8 cellular contexts compared by ENCODE assay signal in the genomic region with DNA sequence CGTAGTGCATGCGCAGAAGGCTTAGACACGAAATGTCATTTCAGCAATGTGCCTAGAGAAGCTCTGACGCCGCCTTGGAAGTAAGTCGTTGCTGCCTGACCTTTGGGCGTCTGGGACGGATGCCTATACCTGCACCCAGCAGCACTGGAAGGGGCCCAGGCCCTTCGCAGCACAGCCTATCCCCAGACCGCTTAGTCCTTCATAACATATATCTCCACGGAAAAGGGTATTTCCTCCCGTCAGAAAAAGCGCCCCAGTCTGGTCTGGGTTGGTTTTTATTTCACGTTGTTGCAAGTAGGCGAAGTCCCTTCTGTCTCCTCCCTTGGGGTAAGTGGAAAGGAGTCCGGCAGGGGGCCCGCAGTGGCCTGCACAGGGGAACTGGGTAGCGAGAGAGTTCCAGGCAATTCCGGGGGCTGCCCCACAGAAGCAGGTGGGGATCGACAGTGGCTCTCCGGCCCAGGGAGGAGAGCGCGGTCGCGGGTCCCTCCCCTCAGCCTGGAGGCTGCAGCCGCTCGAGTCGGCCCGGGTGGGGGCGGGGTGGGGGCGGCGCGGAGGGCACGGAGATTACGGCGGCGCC. TPM values are rescaled to one million over a fixed set of nuclear protein-coding genes. Genes with fewer than 3 reads are reported as not detected.
DNase-seq lines count a peak whose midpoint lies in the region; ATAC-seq, FAIRE-seq and TF ChIP-seq lines count a peak whose summit lies in the region.

No MANE protein-coding gene starts in this region.

- peak overlapping the region; percentile 91 for H2AFZ ChIP-seq in IMR-90 (replicated peaks; ENCODE audit: low read length, poor library complexity)

- peak overlapping the region; percentile 97 for H3K9ac ChIP-seq in IMR-90 (ENCODE audit: low read depth, low read length)

- H4K5ac ChIP-seq in IMR-90 (ENCODE audit: low read depth, low read length), result peak overlapping the region; percentile 54

- peak overlapping the region; percentile 90 for H3K4ac ChIP-seq in IMR-90 (ENCODE audit: low read depth, low read length)

- no TSS peak for BruUV-seq in IMR-90 (replicated peaks; lab: Mats Ljungman, UMichigan)

- H3K4me2 ChIP-seq in A549, result peak overlapping the region; percentile 96
- peak overlapping the region; percentile 77 for H3K4me2 ChIP-seq in IMR-90 (ENCODE audit: low read depth, low read length)

- DNase-seq in A549 (ENCODE audit: low read depth in 1 of 2, low spot score in 1 of 2) (peak; percentile 46 to 82), IMR-90 (peak; percentile 75), dedifferentiated amniotic fluid mesenchymal stem cell (ENCODE audit: extremely low spot score) (peak; percentile 53), mesothelial cell of epicardium (ENCODE audit: low spot score in 2 of 2, unreplicated experiment in 2 of 2) (peak; percentile 20 to 61), NCI-H446 (lab: John Stamatoyannopoulos, UW) (no peak), NCI-H1105 treated with DMSO at 0.1 percent for 48 hours (lab: John Stamatoyannopoulos, UW) (no peak), NK-92 (lab: John Stamatoyannopoulos, UW; ENCODE audit: unreplicated experiment) (no peak), NCI-H187 treated with DMSO at 0.1 percent for 48 hours (lab: John Stamatoyannopoulos, UW) (no peak)

- H3K79me1 ChIP-seq in IMR-90 (ENCODE audit: low read depth in 1 of 2, low read length in 2 of 2), result peaks cover 0 to 26% of the 10 kb centered on the region in 2 experiments; a peak in 2 of 4 replicates

- peak overlapping the region; percentile 60 for H2AK9ac ChIP-seq in IMR-90 (replicated peaks; ENCODE audit: low read depth, low read length, poor library complexity)

- H2BK120ac ChIP-seq in IMR-90 (ENCODE audit: low read depth, low read length), result peak overlapping the region; percentile 83

- peaks cover 30% of the 10 kb centered on the region for H3K4me1 Mint-ChIP-seq in mesothelial cell of epicardium

- peak overlapping the region; percentile 74; the same call in 1 of the 2 replicates for H3K56ac ChIP-seq in IMR-90 (ENCODE audit: extremely low read depth, insufficient read depth, low read length)

- H3K27me3 ChIP-seq in IMR-90 (ENCODE audit: control insufficient read depth, insufficient read depth, low read length), result no peaks in the 10 kb centered on the region

- H4K20me1 ChIP-seq in IMR-90 (ENCODE audit: insufficient read depth, low read length), result no peaks in the 10 kb centered on the region

- peak overlapping the region; percentile 71 for H2BK5ac ChIP-seq in IMR-90 (ENCODE audit: low read depth, low read length, poor library complexity, severe bottlenecking)

- H2AK5ac ChIP-seq in IMR-90 (ENCODE audit: low read depth, low read length), result peak overlapping the region; percentile 71

- peaks cover 72% of the 10 kb centered on the region for H3K27me3 Mint-ChIP-seq in mesothelial cell of epicardium (ENCODE audit: low read depth)

- ATAC-seq in A549 (peak; percentile 79 to 80), IMR-90 (ENCODE audit: low read depth) (peak; percentile 66)

- POLR2A ChIA-PET in A549 (lab: Yijun Ruan, JAX), result no interaction called here
- POLR2A ChIA-PET in IMR-90 (lab: Charles Lee; ENCODE audit: unreplicated experiment), result no interaction called here

- TF ChIP-seq CTCF in A549 (IDR thresholded peaks at IDR 0.05) (no peak), IMR-90 (conservative IDR thresholded peaks at IDR 0.05; ENCODE audit: low read depth, low read length) (peak; percentile 38), mesothelial cell of epicardium (IDR thresholded peaks at IDR 0.05; ENCODE audit: unreplicated experiment) (no peak)

- peak overlapping the region; percentile 94 for H3K27ac Mint-ChIP-seq in mesothelial cell of epicardium

- H3K4me1 ChIP-seq in A549, result peaks cover 46% of the 10 kb centered on the region
- H3K4me1 ChIP-seq in IMR-90 (ENCODE audit: control insufficient read depth, insufficient read depth, low read length), result peaks cover 3% of the 10 kb centered on the region

- CTCF ChIA-PET in A549 (lab: Yijun Ruan, JAX) (no interaction called here), IMR-90 (lab: Yijun Ruan, JAX) (no interaction called here)

- peak overlapping the region; percentile 84 for H3K4me3 Mint-ChIP-seq in mesothelial cell of epicardium

- TF ChIP-seq EP300 in A549 (IDR thresholded peaks at IDR 0.05), result no peak

- H3K9me3 Mint-ChIP-seq in mesothelial cell of epicardium, result no peaks in the 10 kb centered on the region

- in situ Hi-C loops in IMR-90 (cut with MboI; ENCODE audit: low sequenced_read_pairs), result no loop called here

- intact Hi-C loops in IMR-90 (cut with micrococcal nuclease), result loop anchor here (1.0 to 5.0 kb wide), 5 partner anchors 56 to 677 kb away; no protein-coding TSS in a partner anchor

- H3K36me3 Mint-ChIP-seq in mesothelial cell of epicardium, result no peaks in the 10 kb centered on the region

- peaks cover 3% of the 10 kb centered on the region for H3K9me1 ChIP-seq in IMR-90 (ENCODE audit: insufficient read depth, low read length)

- TF ChIP-seq POLR2A in A549 (IDR thresholded peaks at IDR 0.05; ENCODE audit: low read length), result peak; percentile 23; the same call in 1 of the 2 replicates
- TF ChIP-seq POLR2A in IMR-90 (IDR thresholded peaks at IDR 0.05; ENCODE audit: low read depth, low read length), result no peak

- H3K9me3 ChIP-seq in A549 (no peaks in the 10 kb centered on the region), IMR-90 (ENCODE audit: control insufficient read depth, insufficient read depth, low read length) (no peaks in the 10 kb centered on the region)

- H2BK20ac ChIP-seq in IMR-90 (ENCODE audit: low read depth, low read length), result peak overlapping the region; percentile 58

- dilution Hi-C loops in IMR-90 (cut with HindIII; ENCODE audit: low sequenced_read_pairs, unreplicated experiment), result no loop called here

- H4K8ac ChIP-seq in IMR-90 (ENCODE audit: low read depth in 2 of 2, low read length in 2 of 2), result peak overlapping the region; percentile 29 to 73; a peak in 3 of 4 replicates

- H3K4me3 ChIP-seq in A549 (peak overlapping the region; percentile 69), IMR-90 (ENCODE audit: insufficient read depth, low read depth, low read length) (peak overlapping the region; percentile 77)

- 0% methylated on average over 14 of the region's 37 CpGs for WGBS in A549 (ENCODE audit: missing lambda C conversion rate)
- 35% methylated on average over 6 of the region's 37 CpGs; no CpG with 5 or more reads in 1 of the 2 experiments for WGBS in IMR-90 (ENCODE audit: extremely low coverage in 2 of 2, insufficient read length in 1 of 2), 2 experiments

- H2BK15ac ChIP-seq in IMR-90 (ENCODE audit: low read depth, low read length), result peak overlapping the region; percentile 85; the same call in 2 of the 3 replicates

- peak overlapping the region; percentile 67 for H4K91ac ChIP-seq in IMR-90 (ENCODE audit: insufficient read depth, low read depth, low read length)

- peak overlapping the region; percentile 77 for H3K23ac ChIP-seq in IMR-90 (ENCODE audit: low read depth, low read length)

- peak overlapping the region; percentile 94 to 100 for H3K27ac ChIP-seq in A549
- peak overlapping the region; percentile 97 for H3K27ac ChIP-seq in IMR-90 (ENCODE audit: insufficient read depth, low read length)

- FAIRE-seq in A549 (lab: Jason Lieb, UNC), result no peak

- H3K18ac ChIP-seq in IMR-90 (ENCODE audit: low read depth, low read length), result peak overlapping the region; percentile 48

- TF ChIP-seq RAD21 in A549 (conservative IDR thresholded peaks at IDR 0.05 in 1 of 2, IDR thresholded peaks at IDR 0.05 in 1 of 2) (no peak; a peak in 3 of 5 replicates), IMR-90 (IDR thresholded peaks at IDR 0.05; ENCODE audit: low read length) (peak; percentile 31)

- peak overlapping the region; percentile 83 for H3K14ac ChIP-seq in IMR-90 (replicated peaks; ENCODE audit: low read depth, low read length)

- no peaks in the 10 kb centered on the region for H3K36me3 ChIP-seq in IMR-90 (ENCODE audit: control insufficient read depth, insufficient read depth, low read length)

TF ChIP-seq in A549, 52 proteins besides CTCF, POLR2A, EP300 and RAD21 (continues in another document):
- TF ChIP-seq JUNB (IDR thresholded peaks at IDR 0.05) (no peak), SMC3 (IDR thresholded peaks at IDR 0.05) (peak; percentile 48; the same call in 2 of the 3 replicates), MYC (IDR thresholded peaks at IDR 0.05; ENCODE audit: borderline replicate concordance, low read length) (no peak), ZSCAN20 (CRISPR knock-in tag; IDR thresholded peaks at IDR 0.05) (no peak)
- TF ChIP-seq, protein P1, sequence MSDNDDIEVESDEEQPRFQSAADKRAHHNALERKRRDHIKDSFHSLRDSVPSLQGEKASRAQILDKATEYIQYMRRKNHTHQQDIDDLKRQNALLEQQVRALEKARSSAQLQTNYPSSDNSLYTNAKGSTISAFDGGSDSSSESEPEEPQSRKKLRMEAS (IDR thresholded peaks at IDR 0.05), result peak; percentile 13; the same call in 1 of the 2 replicates

TF ChIP-seq in IMR-90, 13 proteins besides CTCF, POLR2A, EP300 and RAD21 (continues in another document):
- TF ChIP-seq, protein P2, sequence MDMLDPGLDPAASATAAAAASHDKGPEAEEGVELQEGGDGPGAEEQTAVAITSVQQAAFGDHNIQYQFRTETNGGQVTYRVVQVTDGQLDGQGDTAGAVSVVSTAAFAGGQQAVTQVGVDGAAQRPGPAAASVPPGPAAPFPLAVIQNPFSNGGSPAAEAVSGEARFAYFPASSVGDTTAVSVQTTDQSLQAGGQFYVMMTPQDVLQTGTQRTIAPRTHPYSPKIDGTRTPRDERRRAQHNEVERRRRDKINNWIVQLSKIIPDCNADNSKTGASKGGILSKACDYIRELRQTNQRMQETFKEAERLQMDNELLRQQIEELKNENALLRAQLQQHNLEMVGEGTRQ (IDR thresholded peaks at IDR 0.05; ENCODE audit: low read depth, low read length), result no peak
- TF ChIP-seq CHD1 (IDR thresholded peaks at IDR 0.05; ENCODE audit: low read depth, low read length) (no peak), FOS (IDR thresholded peaks at IDR 0.05; ENCODE audit: low read depth, low read length) (no peak), MAZ (IDR thresholded peaks at IDR 0.05; ENCODE audit: borderline replicate concordance, low read depth, low read length) (0 out of 2 replicates have a peak, but pooled peaks have one; percentile 10), NFE2L2 (IDR thresholded peaks at IDR 0.05; ENCODE audit: low read depth, low read length) (no peak), RFX5 (IDR thresholded peaks at IDR 0.05; ENCODE audit: low read depth, low read length) (no peak), CEBPB (IDR thresholded peaks at IDR 0.05; ENCODE audit: low read depth, low read length) (no peak)

RNA-seq across cellular contexts. Expression of a gene that starts 0.6 kb away (rescaled TPM):
- polyA plus RNA-seq in A549 (2011; rRNA removed), result 28.3 and 30.8 TPM in 2 replicates
- 7.0 and 10.0 TPM in 2 replicates for polyA plus RNA-seq in A549 (2012; cell fraction: cytosol; rRNA removed)
- polyA plus RNA-seq in A549 (2012; cell fraction: nucleus; rRNA removed), result 10.9 and 13.5 TPM in 2 replicates
- 10.6 to 14.4 TPM (median 11.3 TPM) in 3 replicates for polyA plus RNA-seq in A549 (2017; fragmentation: RNase III; extraction: RNeasy Plus Mini Kit Qiagen cat#74134 plus additional on column Dnase treatment)
- polyA minus RNA-seq in A549 (2011; rRNA and poly(A)+ RNA removed), result 52.4 and 58.6 TPM in 2 replicates
- total RNA-seq in IMR-90 (2012; rRNA removed), result 11.1 and 11.9 TPM in 2 replicates
- 4.4 and 5.7 TPM in 2 replicates for polyA plus RNA-seq in IMR-90 (2012; rRNA removed)
- 1.5 and 2.0 TPM in 2 replicates for polyA plus RNA-seq in IMR-90 (2012; cell fraction: cytosol; rRNA removed)
- polyA plus RNA-seq in IMR-90 (2012; cell fraction: nucleus; rRNA removed; ENCODE audit: low replicate concordance), result 4.6 and 20.1 TPM in 2 replicates
- 21.4 to 23.1 TPM (median 21.5 TPM) in 3 replicates for total RNA-seq in mesothelial cell of epicardium

Comparison
In these comparisons a context has a peak if more than half of its experiments do, and no peak if none do; other contexts are left out.
1. DNase-seq: peak in A549 (2 of 2), IMR-90 (single experiment), dedifferentiated amniotic fluid mesenchymal stem cell (single experiment) and mesothelial cell of epicardium (2 of 2); none in NCI-H446 (0 of 2), NCI-H1105 treated with DMSO at 0.1 percent for 48 hours (single experiment), NK-92 (single experiment) and NCI-H187 treated with DMSO at 0.1 percent for 48 hours (single experiment).